19 cellular contexts compared by ENCODE assay signal in genomic region chr22:44395116-44396005, GRCh38.
DNase-seq lines count a peak whose midpoint lies in the region; ATAC-seq and TF ChIP-seq lines count a peak whose summit lies in the region.
"Had no signal": no experiment of that assay in that cellular context is flagged by ENCODE, and none has a peak within 500 bp of the region (broad histone marks: within the 10 kb centered on the region; RNA-seq: fewer than 3 reads in every experiment).

No MANE protein-coding gene starts in this region.

- H3K4me1 Mint-ChIP-seq in immature natural killer cell: no peaks in the 10 kb centered on the region
- H3K4me1 Mint-ChIP-seq: activated naive CD4-positive, alpha-beta T cell treated with anti-CD3 and anti-CD28 coated beads, Interleukin-2, amount 50 U/mL, for 24 hours; neural crest cell had no signal

- no peak for TF ChIP-seq POLR2A in ovary (IDR thresholded peaks at IDR 0.05)

- no peaks in the 10 kb centered on the region for H3K36me3 ChIP-seq in BLaER1 treated with 17β-estradiol and CSF1 and Interleukin-3, amounts not matched to agents 10 nM and 100 nM
- H3K36me3 ChIP-seq in ovary: no peaks in the 10 kb centered on the region
- H3K36me3 ChIP-seq: cardiac muscle cell had no signal

- H3K9ac ChIP-seq in BLaER1 treated with 17β-estradiol and CSF1 and Interleukin-3, amounts not matched to agents 10 nM and 100 nM: no peak overlapping the region

- H3K4me1 ChIP-seq in BLaER1 treated with 17β-estradiol and CSF1 and Interleukin-3, amounts not matched to agents 10 nM and 100 nM: peaks cover 0 to 60% (median 53%) of the 10 kb centered on the region in 10 experiments; a peak in 18 of 20 replicates
- H3K4me1 ChIP-seq in ovary (ENCODE audit: insufficient read depth): no peaks in the 10 kb centered on the region

- DNase-seq in activated CD4-positive, CD25-positive, alpha-beta regulatory T cell treated with anti-CD3 and anti-CD28 coated beads, Interleukin-2, amount 50 U/mL, for 72 hours: peak; percentile 22
- DNase-seq in ecto neural progenitor cell (ENCODE audit: low spot score) (peak; percentile 38), ovary (peak in 4 of 5 donors; percentile 7 to 28 (median 13)), T-helper 1 cell (no peak), immature natural killer cell (no peak)
- DNase-seq: EL; GOT3; hippocampal formation; NCI-H187 treated with DMSO at 0.1 percent for 48 hours; NCI-H526; stimulated activated CD4-positive, alpha-beta T cell treated with anti-CD3 and anti-CD28 coated beads, Interleukin-4, amount 100 ng/mL, for 4 hours had no signal

- H3K9me3 ChIP-seq in BLaER1 treated with 17β-estradiol and CSF1 and Interleukin-3, amounts not matched to agents 10 nM and 100 nM (replicated peaks in 1 of 11): no peaks in the 10 kb centered on the region
- no peaks in the 10 kb centered on the region for H3K9me3 ChIP-seq in ovary

- peaks cover 0 to 7% (median 0%) of the 10 kb centered on the region in 11 experiments; a peak in 3 of 22 replicates for H4K20me1 ChIP-seq in BLaER1 treated with 17β-estradiol and CSF1 and Interleukin-3, amounts not matched to agents 10 nM and 100 nM

- H3K27me3 ChIP-seq in BLaER1 treated with 17β-estradiol and CSF1 and Interleukin-3, amounts not matched to agents 10 nM and 100 nM: no peaks in the 10 kb centered on the region
- no peaks in the 10 kb centered on the region for H3K27me3 ChIP-seq in ovary
- H3K27me3 ChIP-seq: cardiac muscle cell had no signal

- 66 to 78% (median 68%) methylated on average over 28 to 31 of the region's 31 CpGs for WGBS in ovary, 3 donors

- TF ChIP-seq EP300 in ovary (IDR thresholded peaks at IDR 0.05): no peak

- peaks cover 0 to 2% (median 0%) of the 10 kb centered on the region in 6 donors for H3K9me3 Mint-ChIP-seq in immature natural killer cell
- H3K9me3 Mint-ChIP-seq: activated naive CD4-positive, alpha-beta T cell treated with anti-CD3 and anti-CD28 coated beads, Interleukin-2, amount 50 U/mL, for 24 hours; CD8-positive, alpha-beta T cell; neural crest cell had no signal

- no peak overlapping the region for H3K27ac Mint-ChIP-seq in immature natural killer cell
- H3K27ac Mint-ChIP-seq: activated naive CD4-positive, alpha-beta T cell treated with anti-CD3 and anti-CD28 coated beads, Interleukin-2, amount 50 U/mL, for 24 hours; CD8-positive, alpha-beta T cell had no signal

- H3K36me3 Mint-ChIP-seq in immature natural killer cell: no peaks in the 10 kb centered on the region
- H3K36me3 Mint-ChIP-seq: activated naive CD4-positive, alpha-beta T cell treated with anti-CD3 and anti-CD28 coated beads, Interleukin-2, amount 50 U/mL, for 24 hours; CD8-positive, alpha-beta T cell had no signal

- intact Hi-C loops in ovary (cut with DNase I): no loop called here

- H3K4me3 ChIP-seq in BLaER1 treated with 17β-estradiol and CSF1 and Interleukin-3, amounts not matched to agents 10 nM and 100 nM: no peak overlapping the region
- H3K4me3 ChIP-seq in ovary: no peak overlapping the region
- H3K4me3 ChIP-seq: cardiac muscle cell, PC-9 had no signal

- H3K27ac ChIP-seq in BLaER1 treated with 17β-estradiol and CSF1 and Interleukin-3, amounts not matched to agents 10 nM and 100 nM: no peak overlapping the region
- H3K27ac ChIP-seq in ovary: no peak overlapping the region
- H3K27ac ChIP-seq: cardiac muscle cell, PC-9 had no signal

- H3K4me2 ChIP-seq in BLaER1 treated with 17β-estradiol and CSF1 and Interleukin-3, amounts not matched to agents 10 nM and 100 nM: peak overlapping the region in 8 of 11 experiments; percentile 0 to 68 (median 38); a peak in 12 of 22 replicates
- H3K4me2 ChIP-seq: PC-9 had no signal

- ATAC-seq in activated CD4-positive, CD25-positive, alpha-beta regulatory T cell treated with anti-CD3 and anti-CD28 coated beads, Interleukin-2, amount 50 U/mL, for 24 hours: no peak
- no peak for ATAC-seq in GM21390 (IDR thresholded peaks at IDR 0.05; ENCODE audit: unreplicated experiment)
- ATAC-seq: CD8-positive, alpha-beta T cell had no signal

- H3K27me3 Mint-ChIP-seq in immature natural killer cell (ENCODE audit: low read depth in 3 of 3): peaks cover 3 to 12% (median 4%) of the 10 kb centered on the region in 3 donors
- H3K27me3 Mint-ChIP-seq: activated naive CD4-positive, alpha-beta T cell treated with anti-CD3 and anti-CD28 coated beads, Interleukin-2, amount 50 U/mL, for 24 hours had no signal

- no peak overlapping the region for H3K4me3 Mint-ChIP-seq in immature natural killer cell
- H3K4me3 Mint-ChIP-seq: activated naive CD4-positive, alpha-beta T cell treated with anti-CD3 and anti-CD28 coated beads, Interleukin-2, amount 50 U/mL, for 24 hours; CD8-positive, alpha-beta T cell; neural crest cell had no signal

- no peak for TF ChIP-seq CTCF in ovary (IDR thresholded peaks at IDR 0.05)

Comparison
In these comparisons a context has a peak if more than half of its experiments do, and no peak if none do; other contexts are left out.
1. DNase-seq: peak in activated CD4-positive, CD25-positive, alpha-beta regulatory T cell treated with anti-CD3 and anti-CD28 coated beads, Interleukin-2, amount 50 U/mL, for 72 hours (single experiment), ecto neural progenitor cell (single experiment) and ovary (4 of 5); none in T-helper 1 cell (0 of 5) and immature natural killer cell (0 of 3).